33 cellular contexts compared by ENCODE assay signal in genomic region chr2:236303935-236304334, GRCh38. TPM values are rescaled to one million over a fixed set of nuclear protein-coding genes. Genes with fewer than 3 reads are reported as not detected.
"Had no signal": no experiment of that assay in that cellular context is flagged by ENCODE, and none has a peak within 500 bp of the region (broad histone marks: within the 10 kb centered on the region; RNA-seq: fewer than 3 reads in every experiment).

No MANE protein-coding gene starts in this region.

- H3K4me1 ChIP-seq: esophagus squamous epithelium, heart right ventricle, left lung, lower lobe of right lung had no signal

- H3K27me3 ChIP-seq: gastrocnemius medialis, heart right ventricle had no signal

- H3K36me3 ChIP-seq: esophagus squamous epithelium, gastrocnemius medialis, heart right ventricle, left lung, lower lobe of right lung had no signal

- ATAC-seq: effector memory CD8-positive, alpha-beta T cell; esophagus mucosa; gastrocnemius medialis; heart right ventricle; left cardiac atrium; left lung; left ventricle myocardium superior; lower lobe of right lung; naive thymus-derived CD4-positive, alpha-beta T cell had no signal

- FAIRE-seq: colon, islet of Langerhans, keratinocyte had no signal

- H3K9me3 ChIP-seq: esophagus squamous epithelium, gastrocnemius medialis, heart right ventricle, left lung, lower lobe of right lung had no signal

- H3K27ac ChIP-seq: epithelial cell of prostate, esophagus squamous epithelium, gastrocnemius medialis, heart right ventricle, left lung, lower lobe of right lung had no signal

- DNase-seq: cortex of kidney; effector CD8-positive, alpha-beta T cell; effector memory CD8-positive, alpha-beta T cell; endodermal cell; erythroblast; esophagus squamous epithelium; foreskin fibroblast; foreskin melanocyte; gastrocnemius medialis; glutamatergic neuron; head of caudate nucleus; heart right ventricle; hippocampal formation; left cardiac atrium; left lung; left ventricle myocardium superior; lower lobe of right lung; mesenchymal stem cell; midbrain; naive thymus-derived CD4-positive, alpha-beta T cell had no signal

- H3K4me3 ChIP-seq: esophagus squamous epithelium, gastrocnemius medialis, heart right ventricle, left lung, lower lobe of right lung had no signal

RNA-seq across cellular contexts. Expression of gene ASB18, which starts 39.7 kb away (rescaled TPM):
- total RNA-seq: dermis microvascular lymphatic vessel endothelial cell; endodermal cell; esophagus mucosa; esophagus squamous epithelium; glomerular endothelial cell; kidney epithelial cell; left lung; lower leg skin; lower lobe of right lung; lung microvascular endothelial cell; mesenteric fat pad; mononuclear cell; mucosa of gallbladder; naive thymus-derived CD4-positive, alpha-beta T cell had no signal
- polyA plus RNA-seq: keratinocyte; naive thymus-derived CD4-positive, alpha-beta T cell had no signal
